ENCODE assay signal across 14 cellular contexts in the genomic region with DNA sequence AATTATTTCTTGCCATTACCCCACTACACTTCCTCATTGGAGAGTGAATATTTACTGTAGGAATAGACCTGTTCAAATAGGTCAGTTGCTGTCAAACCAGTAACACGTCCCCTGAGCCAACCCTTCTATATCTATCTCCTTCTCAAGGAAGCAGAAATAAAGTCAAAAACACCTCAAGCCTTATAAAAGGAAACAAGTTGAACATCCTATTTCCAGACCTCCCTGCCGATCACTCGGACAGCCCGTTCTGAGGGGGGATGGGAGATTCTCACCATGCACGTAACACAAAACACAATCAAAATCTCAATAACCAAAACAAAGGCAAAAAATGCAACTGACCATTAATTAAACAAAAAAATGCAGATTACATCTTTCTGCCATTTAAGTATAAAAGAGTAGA.
DNase-seq lines count a peak whose midpoint lies in the region; ATAC-seq and TF ChIP-seq lines count a peak whose summit lies in the region.
"Had no signal": no experiment of that assay in that cellular context is flagged by ENCODE, and none has a peak within 500 bp of the region (broad histone marks: within the 10 kb centered on the region; RNA-seq: fewer than 3 reads in every experiment).

No MANE protein-coding gene starts in this region.

- peak overlapping the region; percentile 74 for H3K27ac ChIP-seq in BLaER1
- H3K27ac ChIP-seq in HUES48 (ENCODE audit: low read depth, low read length), result peak overlapping the region; percentile 95
- peak overlapping the region; percentile 20 for H3K27ac ChIP-seq in colonic mucosa
- H3K27ac ChIP-seq: C4-2B, epithelial cell of prostate had no signal

- H3K9me3 ChIP-seq in BLaER1, result peaks cover 31% of the 10 kb centered on the region
- peaks cover 12% of the 10 kb centered on the region for H3K9me3 ChIP-seq in HUES48 (ENCODE audit: control insufficient read depth, insufficient read depth, low read length)
- no peaks in the 10 kb centered on the region for H3K9me3 ChIP-seq in colonic mucosa

- peak overlapping the region; percentile 12; the same call in 1 of the 2 replicates for H3K4me3 ChIP-seq in BLaER1
- H3K4me3 ChIP-seq in HUES48 (ENCODE audit: low read depth, low read length), result peak overlapping the region; percentile 54
- H3K4me3 ChIP-seq in colonic mucosa, result no peak overlapping the region

- no peaks in the 10 kb centered on the region for H4K20me1 ChIP-seq in BLaER1

- H3K27me3 ChIP-seq in BLaER1 (no peaks in the 10 kb centered on the region), HUES48 (ENCODE audit: control insufficient read depth, insufficient read depth, low read length) (no peaks in the 10 kb centered on the region), colonic mucosa (no peaks in the 10 kb centered on the region)
- H3K27me3 ChIP-seq: breast epithelium had no signal

- H3K36me3 Mint-ChIP-seq in naive thymus-derived CD8-positive, alpha-beta T cell, result peaks cover 6 to 23% (median 9%) of the 10 kb centered on the region in 3 donors
- H3K36me3 Mint-ChIP-seq: memory B cell had no signal

- no peak for DNase-seq in colonic mucosa
- no peak for DNase-seq in naive thymus-derived CD8-positive, alpha-beta T cell
- DNase-seq in NCI-H526 (lab: John Stamatoyannopoulos, UW), result no peak
- DNase-seq in cerebellar cortex (ENCODE audit: low spot score), result no peak
- DNase-seq in NCI-H2029 (lab: John Stamatoyannopoulos, UW), result no peak
- DNase-seq in AML-193 (lab: John Stamatoyannopoulos, UW), result no peak
- DNase-seq: NCI-H510A, T1000 had no signal

- peak overlapping the region; percentile 75 for H3K4me2 ChIP-seq in BLaER1

- ATAC-seq in naive thymus-derived CD8-positive, alpha-beta T cell, result no peak

- POLR2A ChIA-PET in naive thymus-derived CD8-positive, alpha-beta T cell (lab: Charles Lee), result interaction anchor here (1.1 to 14.1 kb wide), 6 partner anchors 13 to 62 kb away, joined by 3 to 127 read pairs (median 12); no protein-coding TSS in a partner anchor

- H3K9ac ChIP-seq in BLaER1, result no peak overlapping the region
- H3K9ac ChIP-seq in HUES48 (ENCODE audit: low read depth, low read length), result no peak overlapping the region
- no peak overlapping the region for H3K9ac ChIP-seq in colonic mucosa (ENCODE audit: low read depth in 2 of 2, low read length in 2 of 2)

- TF ChIP-seq CTCF in colonic mucosa (IDR thresholded peaks at IDR 0.05), result no peak

- peaks cover 39% of the 10 kb centered on the region for H3K4me1 ChIP-seq in BLaER1
- peaks cover 48% of the 10 kb centered on the region for H3K4me1 ChIP-seq in HUES48 (ENCODE audit: control insufficient read depth, insufficient read depth, low read length)
- H3K4me1 ChIP-seq in colonic mucosa, result no peaks in the 10 kb centered on the region
- H3K4me1 ChIP-seq: breast epithelium had no signal

- H3K4me1 Mint-ChIP-seq in naive thymus-derived CD8-positive, alpha-beta T cell, result peaks cover 28 to 75% (median 63%) of the 10 kb centered on the region in 4 donors
- H3K4me1 Mint-ChIP-seq: memory B cell had no signal

- peak overlapping the region; percentile 50 to 79 (median 71) for H3K4me3 Mint-ChIP-seq in naive thymus-derived CD8-positive, alpha-beta T cell
- H3K4me3 Mint-ChIP-seq: memory B cell had no signal

- H3K27me3 Mint-ChIP-seq in naive thymus-derived CD8-positive, alpha-beta T cell, result no peaks in the 10 kb centered on the region

- intact Hi-C loops in colonic mucosa (cut with DNase I), result no loop called here

- H3K36me3 ChIP-seq in BLaER1 (peaks cover 39% of the 10 kb centered on the region), HUES48 (ENCODE audit: control insufficient read depth, insufficient read depth, low read length) (0 out of 2 replicates have a peak, but pooled peaks cover 3% of the 10 kb centered on the region), colonic mucosa (no peaks in the 10 kb centered on the region)
- H3K36me3 ChIP-seq: breast epithelium had no signal

- peak overlapping the region; percentile 85 to 99 (median 92) for H3K27ac Mint-ChIP-seq in naive thymus-derived CD8-positive, alpha-beta T cell
- H3K27ac Mint-ChIP-seq: memory B cell had no signal

- H3K9me3 Mint-ChIP-seq in naive thymus-derived CD8-positive, alpha-beta T cell, result peaks cover 0 to 9% (median 4%) of the 10 kb centered on the region in 9 donors

Comparison
In these comparisons a context has a peak if more than half of its experiments do, and no peak if none do; other contexts are left out.
1. H3K27ac ChIP-seq: peak in every context shown above with its lines; median percentile 95 in HUES48; 74 in BLaER1; 20 in colonic mucosa.